ENCODE assay signal across 2 cellular contexts in genomic region chr11:9313648-9314290, GRCh38.
TF ChIP-seq lines count a peak whose summit lies in the region.

No MANE protein-coding gene starts in this region.

TF ChIP-seq in HCT116, 20 proteins besides CTCF, POLR2A, EP300 and RAD21 (continued from another document):
- no peak for TF ChIP-seq SIN3A (IDR thresholded peaks at IDR 0.05; ENCODE audit: low read depth)

TF ChIP-seq in GM12878, 131 proteins besides CTCF, POLR2A, EP300 and RAD21:
- TF ChIP-seq, protein P1, sequence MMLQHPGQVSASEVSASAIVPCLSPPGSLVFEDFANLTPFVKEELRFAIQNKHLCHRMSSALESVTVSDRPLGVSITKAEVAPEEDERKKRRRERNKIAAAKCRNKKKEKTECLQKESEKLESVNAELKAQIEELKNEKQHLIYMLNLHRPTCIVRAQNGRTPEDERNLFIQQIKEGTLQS (IDR thresholded peaks at IDR 0.05; ENCODE audit: borderline replicate concordance, extremely low read depth, low read depth, low read length), result no peak
- TF ChIP-seq SPI1 (IDR thresholded peaks at IDR 0.05; ENCODE audit: borderline replicate concordance, insufficient read depth, low read depth, low read length) (no peak), SUPT20H (IDR thresholded peaks at IDR 0.05; ENCODE audit: borderline replicate concordance, control insufficient read depth, low read depth, low read length) (no peak), SMARCA5 (IDR thresholded peaks at IDR 0.05) (no peak), EGR1 (IDR thresholded peaks at IDR 0.05; ENCODE audit: borderline replicate concordance in 1 of 2, low read depth in 2 of 2, low read length in 2 of 2) (0 out of 3 replicates have a peak, but pooled peaks of 1 of the 2 experiments have one; percentile 12), IKZF1 (conservative IDR thresholded peaks at IDR 0.05) (no peak), KLF5 (IDR thresholded peaks at IDR 0.05; ENCODE audit: partially characterized antibody) (no peak), WRNIP1 (IDR thresholded peaks at IDR 0.05; ENCODE audit: borderline replicate concordance, low read depth, low read length) (0 out of 2 replicates have a peak, but pooled peaks have one; percentile 63), SMAD5 (IDR thresholded peaks at IDR 0.05; ENCODE audit: low read depth) (no peak), FOS (IDR thresholded peaks at IDR 0.05; ENCODE audit: borderline replicate concordance, extremely low read depth, insufficient read length) (no peak), SIN3A (IDR thresholded peaks at IDR 0.05; ENCODE audit: low read depth, low read length) (no peak), E2F4 (IDR thresholded peaks at IDR 0.05; ENCODE audit: low read depth, low read length) (no peak), ESRRA (IDR thresholded peaks at IDR 0.05; ENCODE audit: low read length) (no peak), CHD2 (IDR thresholded peaks at IDR 0.05; ENCODE audit: borderline replicate concordance, low read depth, low read length) (no peak), HDAC2 (IDR thresholded peaks at IDR 0.05) (no peak)
- TF ChIP-seq, protein P2, sequence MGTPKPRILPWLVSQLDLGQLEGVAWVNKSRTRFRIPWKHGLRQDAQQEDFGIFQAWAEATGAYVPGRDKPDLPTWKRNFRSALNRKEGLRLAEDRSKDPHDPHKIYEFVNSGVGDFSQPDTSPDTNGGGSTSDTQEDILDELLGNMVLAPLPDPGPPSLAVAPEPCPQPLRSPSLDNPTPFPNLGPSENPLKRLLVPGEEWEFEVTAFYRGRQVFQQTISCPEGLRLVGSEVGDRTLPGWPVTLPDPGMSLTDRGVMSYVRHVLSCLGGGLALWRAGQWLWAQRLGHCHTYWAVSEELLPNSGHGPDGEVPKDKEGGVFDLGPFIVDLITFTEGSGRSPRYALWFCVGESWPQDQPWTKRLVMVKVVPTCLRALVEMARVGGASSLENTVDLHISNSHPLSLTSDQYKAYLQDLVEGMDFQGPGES (IDR thresholded peaks at IDR 0.05), result no peak
